Comparison of ENCODE assay signal across 28 cellular contexts in genomic region chr9:126528967-126529366, GRCh38.
"Had no signal": no experiment of that assay in that cellular context is flagged by ENCODE, and none has a peak within 500 bp of the region (broad histone marks: within the 10 kb centered on the region; RNA-seq: fewer than 3 reads in every experiment).

No MANE protein-coding gene starts in this region.

- H3K9me3 ChIP-seq: esophagus squamous epithelium, heart right ventricle, mucosa of descending colon, psoas muscle, suprapubic skin, transverse colon had no signal

- H3K36me3 ChIP-seq: esophagus squamous epithelium, heart right ventricle, suprapubic skin, transverse colon had no signal

- H3K4me1 ChIP-seq: psoas muscle, suprapubic skin, transverse colon had no signal

- H3K27ac ChIP-seq: esophagus squamous epithelium, heart right ventricle, psoas muscle, skin epidermis, suprapubic skin, transverse colon had no signal

- DNase-seq: cortex of kidney; effector memory CD8-positive, alpha-beta T cell; erythroblast; esophagus squamous epithelium; foreskin melanocyte; glutamatergic neuron; heart right ventricle; hypothalamus; immature natural killer cell; mesenchymal stem cell; mucosa of descending colon; naive B cell; nucleus accumbens; psoas muscle; right cardiac atrium; stimulated activated CD4-positive, alpha-beta T cell treated with anti-CD3 and anti-CD28 coated beads, Interleukin-12 subunit alpha, Interleukin-12 subunit beta, amount 100 ng/mL, for 4 hours; stimulated activated CD4-positive, alpha-beta T cell treated with anti-CD3 and anti-CD28 coated beads, Interleukin-1b, Interleukin-23, amount 100 ng/mL, for 48 hours; stimulated activated CD4-positive, alpha-beta T cell treated with anti-CD3 and anti-CD28 coated beads, Interleukin-4, amount 100 ng/mL, for 1 hour; stimulated activated CD8-positive, alpha-beta memory T cell treated with anti-CD3 and anti-CD28 coated beads, Interleukin-4, amount 100 ng/mL, for 48 hours; stimulated activated naive CD4-positive, alpha-beta T cell; stimulated activated naive CD8-positive, alpha-beta T cell treated with anti-CD3 and anti-CD28 coated beads, Interleukin-15, amount 100 ng/mL, for 72 hours; transverse colon had no signal

- H3K27me3 Mint-ChIP-seq: natural killer cell treated with Interleukin-12 subunit alpha and Interleukin-12 subunit beta and Interleukin-15 and Interleukin-18, amount 100 ng/mL, for 72 hours had no signal

- ATAC-seq: effector memory CD8-positive, alpha-beta T cell; heart right ventricle; left lobe of liver; mucosa of descending colon; natural killer cell treated with Interleukin-12 subunit alpha and Interleukin-12 subunit beta and Interleukin-15 and Interleukin-18, amount 100 ng/mL, for 72 hours; psoas muscle; right cardiac atrium; stimulated activated naive CD8-positive, alpha-beta T cell treated with anti-CD3 and anti-CD28 coated beads, Interleukin-15, amount 100 ng/mL, for 72 hours had no signal

- H3K4me3 Mint-ChIP-seq: effector memory CD8-positive, alpha-beta T cell; immature natural killer cell; mesothelial cell of epicardium; natural killer cell treated with Interleukin-12 subunit alpha and Interleukin-12 subunit beta and Interleukin-15 and Interleukin-18, amount 100 ng/mL, for 72 hours; neural crest cell; stimulated activated naive CD8-positive, alpha-beta T cell treated with anti-CD3 and anti-CD28 coated beads, Interleukin-15, amount 100 ng/mL, for 72 hours had no signal

- H3K9me3 Mint-ChIP-seq: effector memory CD8-positive, alpha-beta T cell; immature natural killer cell; mesothelial cell of epicardium; naive B cell; natural killer cell treated with Interleukin-12 subunit alpha and Interleukin-12 subunit beta and Interleukin-15 and Interleukin-18, amount 100 ng/mL, for 72 hours; neural crest cell; stimulated activated naive CD8-positive, alpha-beta T cell treated with anti-CD3 and anti-CD28 coated beads, Interleukin-15, amount 100 ng/mL, for 72 hours had no signal

- H3K4me3 ChIP-seq: esophagus squamous epithelium, heart right ventricle, mucosa of descending colon, psoas muscle, skin epidermis, suprapubic skin, transverse colon had no signal

- H3K27ac Mint-ChIP-seq: effector memory CD8-positive, alpha-beta T cell; immature natural killer cell; mesothelial cell of epicardium; naive B cell; natural killer cell treated with Interleukin-12 subunit alpha and Interleukin-12 subunit beta and Interleukin-15 and Interleukin-18, amount 100 ng/mL, for 72 hours; stimulated activated naive CD8-positive, alpha-beta T cell treated with anti-CD3 and anti-CD28 coated beads, Interleukin-15, amount 100 ng/mL, for 72 hours had no signal

- H3K36me3 Mint-ChIP-seq: immature natural killer cell; mesothelial cell of epicardium; naive B cell; natural killer cell treated with Interleukin-12 subunit alpha and Interleukin-12 subunit beta and Interleukin-15 and Interleukin-18, amount 100 ng/mL, for 72 hours had no signal
